24 cellular contexts compared by ENCODE assay signal in the genomic region with DNA sequence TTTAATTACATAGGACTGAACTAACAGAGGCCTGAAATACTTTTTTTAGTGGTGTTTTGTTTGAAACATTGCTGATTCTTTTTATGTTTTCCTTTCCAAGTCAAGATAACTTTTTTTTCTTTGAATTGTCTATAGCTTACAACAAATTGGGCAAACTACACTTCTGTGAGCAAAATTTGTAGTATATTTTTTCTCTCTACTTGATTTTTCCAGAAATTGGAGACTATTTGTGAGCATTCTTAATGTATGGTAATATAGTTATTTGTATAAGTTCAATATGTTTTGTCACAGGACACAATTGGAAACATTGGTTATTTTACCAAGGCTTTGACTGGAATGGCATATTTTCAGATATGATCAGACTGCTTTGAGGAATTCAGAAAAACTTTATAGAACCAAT.
"Had no signal": no experiment of that assay in that cellular context is flagged by ENCODE, and none has a peak within 500 bp of the region (broad histone marks: within the 10 kb centered on the region; RNA-seq: fewer than 3 reads in every experiment).

No MANE protein-coding gene starts in this region.

- H3K27me3 Mint-ChIP-seq: dendritic cell treated with granulocyte-macrophage colony-stimulating factor and Interleukin-4, amounts not matched to agents 40 ng/mL and 50 ng/mL, for 4 days; effector memory CD8-positive, alpha-beta T cell had no signal

- H3K27ac Mint-ChIP-seq: dendritic cell treated with granulocyte-macrophage colony-stimulating factor and Interleukin-4, amounts not matched to agents 40 ng/mL and 50 ng/mL, for 4 days; effector memory CD8-positive, alpha-beta T cell had no signal

- H3K9me3 Mint-ChIP-seq: dendritic cell treated with granulocyte-macrophage colony-stimulating factor and Interleukin-4, amounts not matched to agents 40 ng/mL and 50 ng/mL, for 4 days; effector memory CD8-positive, alpha-beta T cell had no signal

- DNase-seq: colonic mucosa; cortex of kidney; dermis blood vessel endothelial cell; dorsolateral prefrontal cortex; effector CD4-positive, alpha-beta T cell; effector CD8-positive, alpha-beta T cell; effector memory CD4-positive, alpha-beta T cell; effector memory CD8-positive, alpha-beta T cell; erythroblast; esophagus squamous epithelium; foreskin fibroblast; foreskin keratinocyte; foreskin melanocyte; gastrocnemius medialis; glutamatergic neuron; head of caudate nucleus; heart left ventricle; heart right ventricle had no signal

- H3K36me3 ChIP-seq: colonic mucosa, esophagus squamous epithelium, gastrocnemius medialis had no signal

- H3K9me3 ChIP-seq: colonic mucosa, esophagus muscularis mucosa, esophagus squamous epithelium, gastrocnemius medialis, gastroesophageal sphincter had no signal

- H3K4me3 Mint-ChIP-seq: dendritic cell treated with granulocyte-macrophage colony-stimulating factor and Interleukin-4, amounts not matched to agents 40 ng/mL and 50 ng/mL, for 4 days; effector memory CD8-positive, alpha-beta T cell had no signal

- H3K27ac ChIP-seq: colonic mucosa, coronary artery, dorsolateral prefrontal cortex, epithelial cell of prostate, esophagus muscularis mucosa, esophagus squamous epithelium, foreskin keratinocyte, gastrocnemius medialis, gastroesophageal sphincter, heart left ventricle, heart right ventricle had no signal

- H3K4me1 ChIP-seq: colonic mucosa, esophagus muscularis mucosa, esophagus squamous epithelium, foreskin keratinocyte, gastrocnemius medialis, gastroesophageal sphincter, heart left ventricle, heart right ventricle had no signal

- H3K27me3 ChIP-seq: colonic mucosa, dorsolateral prefrontal cortex, esophagus muscularis mucosa, esophagus squamous epithelium, foreskin keratinocyte, gastrocnemius medialis, gastroesophageal sphincter, heart left ventricle, heart right ventricle had no signal

- H3K4me3 ChIP-seq: colonic mucosa, coronary artery, dorsolateral prefrontal cortex, esophagus muscularis mucosa, esophagus squamous epithelium, gastrocnemius medialis, gastroesophageal sphincter, heart left ventricle, heart right ventricle had no signal

- ATAC-seq: effector memory CD8-positive, alpha-beta T cell; esophagus mucosa; foreskin keratinocyte; gastrocnemius medialis; gastroesophageal sphincter; heart left ventricle; heart right ventricle had no signal
